ENCODE assay signal across 7 cellular contexts in genomic region chr11:65613091-65613928, GRCh38. TPM values are rescaled to one million over a fixed set of nuclear protein-coding genes. Genes with fewer than 3 reads are reported as not detected.
DNase-seq lines count a peak whose midpoint lies in the region; ATAC-seq and TF ChIP-seq lines count a peak whose summit lies in the region.
"Had no signal": no experiment of that assay in that cellular context is flagged by ENCODE, and none has a peak within 500 bp of the region (broad histone marks: within the 10 kb centered on the region; RNA-seq: fewer than 3 reads in every experiment).

No MANE protein-coding gene starts in this region.

- no peak overlapping the region for H2AFZ ChIP-seq in SK-N-SH (ENCODE audit: low read depth)

- TF ChIP-seq CTCF in CD4-positive, alpha-beta T cell (IDR thresholded peaks at IDR 0.05) = no peak
- TF ChIP-seq CTCF in SK-N-SH (IDR thresholded peaks at IDR 0.05) = 0 out of 2 replicates have a peak, but pooled peaks have one; percentile 10

- H3K27ac Mint-ChIP-seq in CD4-positive, alpha-beta T cell = peak overlapping the region; percentile 93

- H3K79me2 ChIP-seq in SK-N-SH (ENCODE audit: insufficient read depth) = peaks cover 92% of the 10 kb centered on the region

- H3K36me3 Mint-ChIP-seq in CD4-positive, alpha-beta T cell (ENCODE audit: low read depth) = peaks cover 69% of the 10 kb centered on the region

- TF ChIP-seq EP300 in SK-N-SH (IDR thresholded peaks at IDR 0.05; ENCODE audit: borderline replicate concordance in 1 of 2, low read depth in 1 of 2, low read length in 1 of 2) = no peak

- peaks cover 57% of the 10 kb centered on the region for H3K4me1 Mint-ChIP-seq in CD4-positive, alpha-beta T cell (ENCODE audit: low read depth)

- no peak for TF ChIP-seq RAD21 in SK-N-SH (IDR thresholded peaks at IDR 0.05; ENCODE audit: low read length)

- peaks cover 28% of the 10 kb centered on the region for H4K20me1 ChIP-seq in SK-N-SH (ENCODE audit: insufficient read depth)

- H3K4me3 Mint-ChIP-seq in CD4-positive, alpha-beta T cell = peak overlapping the region; percentile 93

- no peak for DNase-seq in CD4-positive, alpha-beta T cell
- DNase-seq in SK-N-SH (no peak), aorta (peak; percentile 74 to 87)

- H3K27me3 Mint-ChIP-seq in CD4-positive, alpha-beta T cell = no peaks in the 10 kb centered on the region

- H3K36me3 ChIP-seq in SK-N-SH (replicated peaks in 1 of 2; ENCODE audit: control insufficient read depth in 1 of 2, insufficient read depth in 2 of 2, low read length in 1 of 2) = peaks cover 1 to 30% of the 10 kb centered on the region in 2 experiments
- peaks cover 0 to under 1% of the 10 kb centered on the region in 2 donors for H3K36me3 ChIP-seq in aorta (ENCODE audit: control insufficient read depth in 1 of 2, insufficient read depth in 2 of 2, low read length in 1 of 2)

- POLR2A ChIA-PET in CD4-positive, alpha-beta T cell (lab: Charles Lee) = interaction anchor here (0.6 to 6.0 kb wide), 10 partner anchors 11 to 1296 kb away, joined by 3 to 79 read pairs (median 39); partner anchors contain the start of genes FAM89B, MALAT1, PRDX5 and RELA
- POLR2A ChIA-PET in SK-N-SH (lab: Yijun Ruan, JAX) = interaction anchor here (0.7 kb wide), 1 partner anchor 41 kb away, joined by 3 read pairs; the partner anchor contains the start of gene FAM89B

- H3K27ac ChIP-seq in CD4-positive, alpha-beta T cell (ENCODE audit: low read depth, low read length) = peak overlapping the region; percentile 94
- H3K27ac ChIP-seq in SK-N-SH (ENCODE audit: low read depth in 2 of 2, low read length in 1 of 2) (peak overlapping the region; percentile 58 to 76), aorta (ENCODE audit: low read depth in 1 of 2, low read length in 2 of 2) (peak overlapping the region; percentile 59 to 78)

- H3K27me3 ChIP-seq in CD4-positive, alpha-beta T cell (ENCODE audit: control insufficient read depth, insufficient read depth, low read length) = no peaks in the 10 kb centered on the region
- H3K27me3 ChIP-seq in SK-N-SH (ENCODE audit: insufficient read depth) (no peaks in the 10 kb centered on the region), aorta (ENCODE audit: control insufficient read depth in 1 of 2, insufficient read depth in 2 of 2, low read length in 1 of 2) (no peaks in the 10 kb centered on the region)

- intact Hi-C loops in CD4-positive, alpha-beta T cell (cut with DNase I, micrococcal nuclease) = no loop called here
- intact Hi-C loops in aorta (cut with DNase I) = loop anchor here in 1 of 2 donors (5.0 kb wide), 1 partner anchor 71 kb away; no protein-coding TSS in a partner anchor

- H3K9me3 ChIP-seq in CD4-positive, alpha-beta T cell (ENCODE audit: control insufficient read depth, low read length) = no peaks in the 10 kb centered on the region
- no peaks in the 10 kb centered on the region for H3K9me3 ChIP-seq in SK-N-SH
- no peaks in the 10 kb centered on the region for H3K9me3 ChIP-seq in aorta (ENCODE audit: control insufficient read depth, low read length)

- CTCF ChIA-PET in CD4-positive, alpha-beta T cell (lab: Charles Lee) = interaction anchor here (1.7 kb wide), 1 partner anchor 73 kb away, joined by 7 read pairs; no protein-coding TSS in a partner anchor
- CTCF ChIA-PET in SK-N-SH (lab: Yijun Ruan, JAX) = interaction anchor here (0.7 to 2.8 kb wide), 8 partner anchors 9 to 204 kb away, joined by 3 to 14 read pairs (median 4); partner anchors contain the start of genes SIPA1 and ZNRD2

- ATAC-seq in CD4-positive, alpha-beta T cell (ENCODE audit: poor library complexity) = no peak
- no peak for ATAC-seq in aorta (ENCODE audit: low FRiP score)
- no peak for ATAC-seq in GM19035 (IDR thresholded peaks at IDR 0.05; ENCODE audit: unreplicated experiment)
- no peak for ATAC-seq in GM19463 (IDR thresholded peaks at IDR 0.05; ENCODE audit: unreplicated experiment)

- H3K4me3 ChIP-seq in SK-N-SH (ENCODE audit: low read depth in 2 of 2, low read length in 1 of 2) = peak overlapping the region; percentile 58 to 87
- peak overlapping the region; percentile 69 for H3K4me3 ChIP-seq in iPS-11a (ENCODE audit: low read depth, low read length)
- peak overlapping the region; percentile 50 to 70 for H3K4me3 ChIP-seq in aorta (ENCODE audit: low read length in 2 of 2)

- 80% methylated on average over 1 of the region's 43 CpGs for WGBS in SK-N-SH (ENCODE audit: low lambda C conversion rate)
- 14 to 17% methylated on average over 43 of the region's 43 CpGs for WGBS in aorta, 2 donors

- H3F3A ChIP-seq in SK-N-SH (replicated peaks; ENCODE audit: insufficient read depth) = peaks cover 4% of the 10 kb centered on the region

- no peaks in the 10 kb centered on the region for H3K9me2 ChIP-seq in SK-N-SH

- H3K4me1 ChIP-seq in SK-N-SH (ENCODE audit: control insufficient read depth in 1 of 2, insufficient read depth in 2 of 2, low read depth in 1 of 2, low read length in 1 of 2) (peaks cover 25 to 36% of the 10 kb centered on the region in 2 experiments; a peak in 3 of 4 replicates), aorta (ENCODE audit: control insufficient read depth in 1 of 2, insufficient read depth in 2 of 2, low read length in 2 of 2) (peaks cover 0 to 2% of the 10 kb centered on the region in 2 donors)

- peak overlapping the region; percentile 93 for H3K9ac ChIP-seq in SK-N-SH

- peak overlapping the region; percentile 85 for H3K4me2 ChIP-seq in SK-N-SH

- no peaks in the 10 kb centered on the region for H3K9me3 Mint-ChIP-seq in CD4-positive, alpha-beta T cell

TF ChIP-seq in SK-N-SH, 30 proteins besides CTCF, POLR2A, EP300 and RAD21:
- TF ChIP-seq RXRA (IDR thresholded peaks at IDR 0.05; ENCODE audit: borderline replicate concordance, low read depth) (no peak), NFIC (IDR thresholded peaks at IDR 0.05; ENCODE audit: borderline replicate concordance) (no peak), NRF1 (IDR thresholded peaks at IDR 0.05; ENCODE audit: low read depth, low read length) (no peak)

RNA-seq across cellular contexts. Expression of gene MAP3K11, which starts 0.7 kb away (rescaled TPM):
- total RNA-seq in CD4-positive, alpha-beta T cell = 10 to 100 TPM; 45.2 to 45.8 TPM
- 28.9 and 31.1 TPM in 2 replicates for polyA plus RNA-seq in SK-N-SH (2012; rRNA removed)
- polyA plus RNA-seq in SK-N-SH (2012; cell fraction: cytosol; rRNA removed) = 10.6 and 16.9 TPM in 2 replicates
- polyA plus RNA-seq in SK-N-SH (2012; cell fraction: nucleus; rRNA removed) = 63.4 and 87.5 TPM in 2 replicates
- 10 to 100 TPM; 51.3 to 87.9 TPM for total RNA-seq in aorta
- 10 to 100 TPM; 34.2 to 78.8 TPM for polyA plus RNA-seq in aorta

RNA-seq across cellular contexts. Expression of gene PCNX3, which starts 2.3 kb away (rescaled TPM):
- total RNA-seq in CD4-positive, alpha-beta T cell = 10 to 100 TPM; 37.3 to 40.5 TPM
- polyA plus RNA-seq in SK-N-SH (2012; rRNA removed) = 23.8 and 33.7 TPM in 2 replicates
- 7.5 and 14.8 TPM in 2 replicates for polyA plus RNA-seq in SK-N-SH (2012; cell fraction: cytosol; rRNA removed)
- 88.7 and 115 TPM in 2 replicates for polyA plus RNA-seq in SK-N-SH (2012; cell fraction: nucleus; rRNA removed)
- 10 to 100 TPM; 24.8 to 28.8 TPM for total RNA-seq in aorta
- polyA plus RNA-seq in aorta = 10 to 100 TPM in 1 of 2 donors, 1 to 10 TPM in 1; 3.9 to 50.0 TPM

RNA-seq across cellular contexts. Expression of gene KCNK7, which starts 17.7 kb away (rescaled TPM):
- total RNA-seq in CD4-positive, alpha-beta T cell = 1 to 10 TPM; 4.9 to 5.0 TPM
- polyA plus RNA-seq in SK-N-SH (2012; rRNA removed) = 0.34 and 0.58 TPM in 2 replicates
- polyA plus RNA-seq in SK-N-SH (2012; cell fraction: cytosol; rRNA removed) = 0.09 and 0.26 TPM in 2 replicates
- 1.4 and 3.2 TPM in 2 replicates for polyA plus RNA-seq in SK-N-SH (2012; cell fraction: nucleus; rRNA removed)
- 1 to 10 TPM in 1 of 2 donors, under 1 TPM in 1; 0.93 to 1.3 TPM for total RNA-seq in aorta
- polyA plus RNA-seq in aorta = 1 to 10 TPM in 1 of 2 donors, not detected in 1; 7.3 TPM
- total RNA-seq: HT1080 had no signal

RNA-seq across cellular contexts. Expression of gene SIPA1, which starts 24.6 kb away (rescaled TPM):
- total RNA-seq in CD4-positive, alpha-beta T cell = 100 to 1,000 TPM; 272 to 298 TPM
- polyA plus RNA-seq in SK-N-SH (2012; rRNA removed) (15.1 and 18.7 TPM in 2 replicates), aorta (100 to 1,000 TPM in 1 of 2 donors, 10 to 100 TPM in 1; 25.2 to 147 TPM)
- polyA plus RNA-seq in SK-N-SH (2012; cell fraction: cytosol; rRNA removed) = 6.6 and 12.1 TPM in 2 replicates
- polyA plus RNA-seq in SK-N-SH (2012; cell fraction: nucleus; rRNA removed) = 31.5 and 61.6 TPM in 2 replicates
- 10 to 100 TPM; 67.0 to 75.1 TPM for total RNA-seq in aorta

RNA-seq across cellular contexts. Expression of gene EHBP1L1, which starts 37.5 kb away (rescaled TPM):
- 10 to 100 TPM; 82.6 to 88.5 TPM for total RNA-seq in CD4-positive, alpha-beta T cell
- polyA plus RNA-seq in SK-N-SH (2012; rRNA removed) (35.1 and 48.7 TPM in 2 replicates), aorta (100 to 1,000 TPM in 1 of 2 donors, 10 to 100 TPM in 1; 53.2 to 316 TPM)
- polyA plus RNA-seq in SK-N-SH (2012; cell fraction: cytosol; rRNA removed) = 17.6 and 25.5 TPM in 2 replicates
- polyA plus RNA-seq in SK-N-SH (2012; cell fraction: nucleus; rRNA removed) = 163 and 263 TPM in 2 replicates
- total RNA-seq in aorta = 100 to 1,000 TPM; 235 to 266 TPM

Comparison
In these comparisons a context has a peak if more than half of its experiments do, and no peak if none do; other contexts are left out.
1. DNase-seq: peak in aorta (2 of 2); none in CD4-positive, alpha-beta T cell (0 of 10) and SK-N-SH (single experiment).
2. Peak in every context shown above with its lines, with median percentiles within 50 percentile points of each other: H3K27ac ChIP-seq and H3K4me3 ChIP-seq.